In genomic region chr17:44928136-44928535, GRCh38 we compare ENCODE assay signal across 27 cellular contexts. TPM values are rescaled to one million over a fixed set of nuclear protein-coding genes. Genes with fewer than 3 reads are reported as not detected.
"Had no signal": no experiment of that assay in that cellular context is flagged by ENCODE, and none has a peak within 500 bp of the region (broad histone marks: within the 10 kb centered on the region; RNA-seq: fewer than 3 reads in every experiment).

No MANE protein-coding gene starts in this region.

- H3K36me3 ChIP-seq: thyroid gland had no signal

- H3K4me1 ChIP-seq: body of pancreas, stomach, thyroid gland had no signal

- H3K27ac Mint-ChIP-seq: activated B cell treated with CpG ODN at 0.5 μM for 24 hours; activated CD8-positive, alpha-beta T cell treated with anti-CD3 and anti-CD28 coated beads for 36 hours; activated T-helper 2 cell treated with anti-CD3 and anti-CD28 coated beads, Interferon-gamma antibody, Interleukin-2, Interleukin-4, amounts not matched to agents 10 μg/mL and 5 μg/mL and 100 μg/mL, durations not matched to agents 14 hours and 24 hours and 36 hours; natural killer cell; stimulated activated naive B cell treated with anti-CD40 and anti-IgM and Interleukin-4, amounts not matched to agents 10 μg/mL and 1 μg/mL and 100 μg/mL, for 72 hours; T-helper 2 cell treated with Interferon-gamma antibody and Interleukin-4, amounts not matched to agents 5 μg/mL and 100 μg/mL, for 36 hours had no signal

- ATAC-seq: activated CD8-positive, alpha-beta T cell treated with anti-CD3 and anti-CD28 coated beads for 36 hours; body of pancreas; natural killer cell; sciatic nerve; stimulated activated naive B cell treated with anti-CD40 and anti-IgM and Interleukin-4, amounts not matched to agents 10 μg/mL and 1 μg/mL and 100 μg/mL, for 72 hours had no signal

- H3K4me3 ChIP-seq: body of pancreas, coronary artery, dorsolateral prefrontal cortex, lung, stomach, thyroid gland had no signal

- H3K27me3 ChIP-seq: body of pancreas, stomach, thyroid gland had no signal

- H3K9me3 ChIP-seq: body of pancreas, stomach, thyroid gland had no signal

- DNase-seq: activated B cell treated with CpG ODN at 0.5 μM for 24 hours; activated CD4-positive, alpha-beta T cell treated with anti-CD3 and anti-CD28 coated beads, Interleukin-2, amount 50 U/mL, for 1 hour; activated CD8-positive, alpha-beta T cell treated with anti-CD3 and anti-CD28 coated beads for 36 hours; activated naive CD4-positive, alpha-beta T cell treated with Interleukin-2 at 50 U/mL for 16 hours; activated T-cell treated with anti-CD3 and anti-CD28 coated beads, Interleukin-2, amount 50 U/mL, for 48 hours; anterior cingulate cortex; body of pancreas; cerebellar nuclear complex; effector memory CD4-positive, alpha-beta T cell; hypothalamus; immature natural killer cell; mesendoderm; natural killer cell; small intestine; stimulated activated CD4-positive, alpha-beta T cell treated with anti-CD3 and anti-CD28 coated beads, Interleukin-1b, Interleukin-23, amount 100 ng/mL, for 48 hours; stimulated activated naive B cell treated with anti-CD40 and anti-IgM and Interleukin-4, amounts not matched to agents 10 μg/mL and 1 μg/mL and 100 μg/mL, for 72 hours; stomach; T-helper 1 cell; thyroid gland had no signal

- H3K4me3 Mint-ChIP-seq: activated B cell treated with CpG ODN at 0.5 μM for 24 hours; activated CD8-positive, alpha-beta T cell treated with anti-CD3 and anti-CD28 coated beads for 36 hours; immature natural killer cell; natural killer cell; stimulated activated naive B cell treated with anti-CD40 and anti-IgM and Interleukin-4, amounts not matched to agents 10 μg/mL and 1 μg/mL and 100 μg/mL, for 72 hours; T-helper 2 cell treated with Interferon-gamma antibody and Interleukin-4, amounts not matched to agents 5 μg/mL and 100 μg/mL, for 36 hours had no signal

- H3K27ac ChIP-seq: body of pancreas, coronary artery, dorsolateral prefrontal cortex, stomach, thyroid gland had no signal

- H3K36me3 Mint-ChIP-seq: immature natural killer cell; natural killer cell; stimulated activated naive B cell treated with anti-CD40 and anti-IgM and Interleukin-4, amounts not matched to agents 10 μg/mL and 1 μg/mL and 100 μg/mL, for 72 hours had no signal

- H3K4me1 Mint-ChIP-seq: activated B cell treated with CpG ODN at 0.5 μM for 24 hours; immature natural killer cell; natural killer cell; stimulated activated naive B cell treated with anti-CD40 and anti-IgM and Interleukin-4, amounts not matched to agents 10 μg/mL and 1 μg/mL and 100 μg/mL, for 72 hours had no signal

- H3K27me3 Mint-ChIP-seq: activated B cell treated with CpG ODN at 0.5 μM for 24 hours; activated CD8-positive, alpha-beta T cell treated with anti-CD3 and anti-CD28 coated beads for 36 hours; stimulated activated naive B cell treated with anti-CD40 and anti-IgM and Interleukin-4, amounts not matched to agents 10 μg/mL and 1 μg/mL and 100 μg/mL, for 72 hours had no signal

- H3K9me3 Mint-ChIP-seq: activated B cell treated with CpG ODN at 0.5 μM for 24 hours; activated CD8-positive, alpha-beta T cell treated with anti-CD3 and anti-CD28 coated beads for 36 hours; activated T-helper 2 cell treated with anti-CD3 and anti-CD28 coated beads, Interferon-gamma antibody, Interleukin-2, Interleukin-4, amounts not matched to agents 10 μg/mL and 5 μg/mL and 100 μg/mL, durations not matched to agents 14 hours and 24 hours and 36 hours; immature natural killer cell; natural killer cell; stimulated activated naive B cell treated with anti-CD40 and anti-IgM and Interleukin-4, amounts not matched to agents 10 μg/mL and 1 μg/mL and 100 μg/mL, for 72 hours; T-helper 2 cell treated with Interferon-gamma antibody and Interleukin-4, amounts not matched to agents 5 μg/mL and 100 μg/mL, for 36 hours had no signal

RNA-seq across cellular contexts. Expression of gene GFAP, which starts 12.8 kb away (rescaled TPM):
- total RNA-seq: activated B cell treated with CpG ODN at 0.5 μM for 24 hours; activated CD8-positive, alpha-beta T cell treated with anti-CD3 and anti-CD28 coated beads for 36 hours; kidney epithelial cell; natural killer cell had no signal

RNA-seq across cellular contexts. Expression of gene C1QL1, which starts 40.0 kb away (rescaled TPM):
- total RNA-seq: activated B cell treated with CpG ODN at 0.5 μM for 24 hours; activated CD8-positive, alpha-beta T cell treated with anti-CD3 and anti-CD28 coated beads for 36 hours; mononuclear cell; natural killer cell had no signal
